In genomic region chr17:850828-851759, GRCh38 we compare ENCODE assay signal across 12 cellular contexts.
DNase-seq lines count a peak whose midpoint lies in the region; ATAC-seq and TF ChIP-seq lines count a peak whose summit lies in the region.
"Had no signal": no experiment of that assay in that cellular context is flagged by ENCODE, and none has a peak within 500 bp of the region (broad histone marks: within the 10 kb centered on the region; RNA-seq: fewer than 3 reads in every experiment).

No MANE protein-coding gene starts in this region.

- in situ Hi-C loops in brain microvascular endothelial cell (cut with HindIII; ENCODE audit: low pct_ligation_motif_present, low sequenced_read_pairs) = no loop called here

- TF ChIP-seq EP300 in sigmoid colon (IDR thresholded peaks at IDR 0.05) = no peak

- H3K27ac Mint-ChIP-seq in natural killer cell = no peak overlapping the region
- H3K27ac Mint-ChIP-seq: activated CD4-positive, alpha-beta T cell treated with anti-CD3 and anti-CD28 coated beads, Interleukin-2, amount 10 ng/mL, durations not matched to agents 7 days and 5 days; activated naive CD8-positive, alpha-beta T cell treated with anti-CD3 and anti-CD28 coated beads for 36 hours had no signal

- no peaks in the 10 kb centered on the region for H3K9me3 Mint-ChIP-seq in natural killer cell
- H3K9me3 Mint-ChIP-seq: activated CD4-positive, alpha-beta T cell treated with anti-CD3 and anti-CD28 coated beads, Interleukin-2, amount 10 ng/mL, durations not matched to agents 7 days and 5 days; activated naive CD8-positive, alpha-beta T cell treated with anti-CD3 and anti-CD28 coated beads for 36 hours had no signal

- 70 to 73% methylated on average over 32 of the region's 32 CpGs for WGBS in sigmoid colon, 2 donors

- DNase-seq in GM04504 (ENCODE audit: low read depth) (peak; percentile 69), brain microvascular endothelial cell (peak; percentile 35), left ventricle myocardium superior (peak; percentile 32), sigmoid colon (peak; percentile 81), RPMI8226 (no peak), left colon (no peak), left lobe of liver (ENCODE audit: low spot score) (no peak), natural killer cell (no peak)
- DNase-seq: activated CD4-positive, alpha-beta T cell treated with anti-CD3 and anti-CD28 coated beads, Interleukin-2, amount 10 ng/mL, durations not matched to agents 7 days and 5 days; activated naive CD8-positive, alpha-beta T cell treated with anti-CD3 and anti-CD28 coated beads for 36 hours; DMS79 treated with DMSO at 0.1 percent for 48 hours; NCI-H1436 had no signal

- H3K27me3 Mint-ChIP-seq in natural killer cell (ENCODE audit: low read depth in 2 of 2) = peaks cover 16 to 18% of the 10 kb centered on the region in 2 donors

- no peaks in the 10 kb centered on the region for H3K36me3 Mint-ChIP-seq in natural killer cell
- H3K36me3 Mint-ChIP-seq: activated naive CD8-positive, alpha-beta T cell treated with anti-CD3 and anti-CD28 coated beads for 36 hours had no signal

- peaks cover 21% of the 10 kb centered on the region for H3K27me3 ChIP-seq in brain microvascular endothelial cell (replicated peaks)
- H3K27me3 ChIP-seq in sigmoid colon = no peaks in the 10 kb centered on the region

- H3K9me3 ChIP-seq in sigmoid colon = no peaks in the 10 kb centered on the region

- ATAC-seq in left ventricle myocardium superior = peak; percentile 64
- no peak for ATAC-seq in left colon
- no peak for ATAC-seq in left lobe of liver
- no peak for ATAC-seq in natural killer cell

- H3K4me1 ChIP-seq in sigmoid colon = peaks cover 0 to 73% (median 59%) of the 10 kb centered on the region in 4 donors

- no peak overlapping the region for H3K27ac ChIP-seq in brain microvascular endothelial cell
- H3K27ac ChIP-seq in sigmoid colon = peak overlapping the region; percentile 62 to 89 (median 84)

- intact Hi-C loops in left ventricle myocardium superior (cut with micrococcal nuclease) = no loop called here
- intact Hi-C loops in sigmoid colon (cut with DNase I) = no loop called here
- intact Hi-C loops in left colon (cut with DNase I, micrococcal nuclease) = no loop called here
- intact Hi-C loops in natural killer cell (cut with micrococcal nuclease) = no loop called here

- H3K4me3 ChIP-seq in brain microvascular endothelial cell (ENCODE audit: low read depth, low read length) = no peak overlapping the region
- H3K4me3 ChIP-seq in sigmoid colon = peak overlapping the region in 3 of 4 donors; percentile 7 to 33 (median 32)

- TF ChIP-seq CTCF in brain microvascular endothelial cell (IDR thresholded peaks at IDR 0.05; ENCODE audit: low read depth, low read length, missing control alignments) (no peak), sigmoid colon (IDR thresholded peaks at IDR 0.05) (no peak), natural killer cell (IDR thresholded peaks at IDR 0.05) (no peak)

- no peaks in the 10 kb centered on the region for H3K4me1 Mint-ChIP-seq in natural killer cell

- H3K36me3 ChIP-seq in brain microvascular endothelial cell (replicated peaks) (no peaks in the 10 kb centered on the region), sigmoid colon (no peaks in the 10 kb centered on the region)

- TF ChIP-seq POLR2A in sigmoid colon (IDR thresholded peaks at IDR 0.05) = no peak

- no peak overlapping the region for H3K4me3 Mint-ChIP-seq in natural killer cell
- H3K4me3 Mint-ChIP-seq: activated CD4-positive, alpha-beta T cell treated with anti-CD3 and anti-CD28 coated beads, Interleukin-2, amount 10 ng/mL, durations not matched to agents 7 days and 5 days; activated naive CD8-positive, alpha-beta T cell treated with anti-CD3 and anti-CD28 coated beads for 36 hours had no signal

Comparison
In these comparisons a context has a peak if more than half of its experiments do, and no peak if none do; other contexts are left out.
1. DNase-seq: peak in GM04504 (single experiment), brain microvascular endothelial cell (single experiment), left ventricle myocardium superior (single experiment) and sigmoid colon (single experiment); none in RPMI8226 (single experiment), left colon (0 of 2), left lobe of liver (single experiment) and natural killer cell (single experiment).